Comparison of ENCODE assay signal across 27 cellular contexts in the genomic region with DNA sequence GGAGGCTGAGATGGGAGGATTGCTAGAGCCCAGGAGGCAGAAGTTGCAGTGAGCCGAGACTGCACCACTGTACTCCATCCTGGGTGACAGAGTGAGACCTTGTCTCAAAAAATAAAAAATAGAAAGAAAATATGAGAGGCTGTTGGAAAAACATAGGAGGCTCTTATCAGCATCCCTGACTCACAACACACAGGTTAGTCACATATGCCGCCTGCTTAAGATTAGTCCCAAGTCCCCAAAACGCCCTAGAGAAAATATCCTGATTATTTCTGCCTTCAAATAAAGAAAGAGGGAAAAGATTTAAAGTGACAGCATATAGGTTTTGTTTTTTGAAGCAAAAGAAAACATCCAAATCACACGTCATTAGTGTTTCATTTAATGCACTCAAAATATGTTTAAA.
"Had no signal": no experiment of that assay in that cellular context is flagged by ENCODE, and none has a peak within 500 bp of the region (broad histone marks: within the 10 kb centered on the region; RNA-seq: fewer than 3 reads in every experiment).

No MANE protein-coding gene starts in this region.

- H3K4me1 ChIP-seq: body of pancreas, breast epithelium had no signal

- H3K27me3 ChIP-seq: adrenal gland, body of pancreas, breast epithelium had no signal

- H3K27ac ChIP-seq: body of pancreas, breast epithelium, PC-9, RWPE1 had no signal

- ATAC-seq: activated CD8-positive, alpha-beta T cell treated with anti-CD3 and anti-CD28 coated beads, Interleukin-2, amount 10 ng/mL, durations not matched to agents 7 days and 5 days; activated T-cell treated with anti-CD3 and anti-CD28 coated beads, Interleukin-2, amount 50 U/mL, for 4 hours; body of pancreas; Right ventricle myocardium inferior; SK-N-SH treated with all-trans-retinoic acid at 6 μM for 48 hours; T-cell had no signal

- H3K9me3 Mint-ChIP-seq: activated T-cell treated with anti-CD3 and anti-CD28 coated beads, Interleukin-2, amount 50 U/mL, for 4 hours; T-cell had no signal

- H3K27me3 Mint-ChIP-seq: activated CD4-positive, alpha-beta T cell treated with anti-CD3 and anti-CD28 coated beads, Interleukin-2, amount 10 ng/mL, durations not matched to agents 24 days and 14 days; activated naive CD8-positive, alpha-beta T cell treated with anti-CD3 and anti-CD28 coated beads, Interleukin-2, amount 10 ng/mL, durations not matched to agents 7 days and 5 days; T-cell had no signal

- DNase-seq: activated CD4-positive, alpha-beta T cell treated with anti-CD3 and anti-CD28 coated beads, Interleukin-2, amount 10 ng/mL, durations not matched to agents 24 days and 14 days; activated CD4-positive, alpha-beta T cell treated with anti-CD3 and anti-CD28 coated beads, Interleukin-2, amount 50 U/mL, for 48 hours; activated CD8-positive, alpha-beta T cell treated with anti-CD3 and anti-CD28 coated beads, Interleukin-2, amount 10 ng/mL, durations not matched to agents 7 days and 5 days; activated effector memory CD4-positive, alpha-beta T cell treated with anti-CD3 and anti-CD28 coated beads, Interleukin-2, amount 50 U/mL, for 16 hours; activated naive CD4-positive, alpha-beta T cell; activated naive CD4-positive, alpha-beta T cell treated with anti-CD3 and anti-CD28 coated beads, Interleukin-2, amount 50 U/mL, for 16 hours; activated naive CD8-positive, alpha-beta T cell treated with anti-CD3 and anti-CD28 coated beads, Interleukin-2, amount 10 ng/mL, durations not matched to agents 7 days and 5 days; activated T-cell treated with anti-CD3 and anti-CD28 coated beads, Interleukin-2, amount 50 U/mL, for 4 hours; body of pancreas; Karpas-422; MG63; NCI-H1048; NCI-H1105 treated with DMSO at 0.1 percent for 48 hours; NCI-H1436; NCI-H1694 treated with DMSO at 0.1 percent for 48 hours; NCI-H2029; NCI-H345; NCI-H524 treated with DMSO at 0.1 percent for 48 hours; NK-92 treated with Interleukin-12 subunit alpha and Interleukin-12 subunit beta, amount 100 ng/mL, for 24 hours; PC-9; SIG-M5; T-cell had no signal

- H3K36me3 Mint-ChIP-seq: T-cell had no signal

- H3K4me3 ChIP-seq: adrenal gland, body of pancreas, breast epithelium, MG63, PC-9 had no signal

- H3K9me3 ChIP-seq: adrenal gland, body of pancreas, breast epithelium, MG63 had no signal

- H3K4me3 Mint-ChIP-seq: activated CD4-positive, alpha-beta T cell treated with anti-CD3 and anti-CD28 coated beads, Interleukin-2, amount 10 ng/mL, durations not matched to agents 24 days and 14 days; activated CD8-positive, alpha-beta T cell treated with anti-CD3 and anti-CD28 coated beads, Interleukin-2, amount 10 ng/mL, durations not matched to agents 7 days and 5 days; activated naive CD8-positive, alpha-beta T cell treated with anti-CD3 and anti-CD28 coated beads, Interleukin-2, amount 10 ng/mL, durations not matched to agents 7 days and 5 days; activated T-cell treated with anti-CD3 and anti-CD28 coated beads, Interleukin-2, amount 50 U/mL, for 4 hours; T-cell had no signal

- H2AFZ ChIP-seq: PC-9 had no signal

- H3K4me2 ChIP-seq: PC-9 had no signal

- H3K36me3 ChIP-seq: adrenal gland, breast epithelium, MG63 had no signal

- H3K27ac Mint-ChIP-seq: activated CD8-positive, alpha-beta T cell treated with anti-CD3 and anti-CD28 coated beads, Interleukin-2, amount 10 ng/mL, durations not matched to agents 7 days and 5 days; T-cell had no signal
